16 cellular contexts compared by ENCODE assay signal in the genomic region with DNA sequence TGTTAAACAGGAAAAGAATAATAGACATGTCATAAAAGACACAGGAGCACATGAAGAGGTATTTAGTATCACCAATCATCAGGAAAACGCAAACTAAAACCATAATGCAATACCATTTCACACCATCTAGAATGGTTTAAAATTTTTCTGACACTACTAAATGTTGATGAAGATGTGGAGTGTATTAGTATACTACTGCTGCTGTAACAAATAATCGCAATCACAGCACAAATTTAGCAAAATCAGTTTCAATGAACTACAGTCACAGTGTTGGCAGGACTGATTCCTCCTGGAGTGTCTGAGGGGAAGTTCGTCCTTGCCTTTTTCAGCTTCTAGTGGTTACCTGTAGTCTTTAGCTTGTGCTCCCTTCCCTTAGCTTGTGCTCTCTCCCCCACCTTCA.
"Had no signal": no experiment of that assay in that cellular context is flagged by ENCODE, and none has a peak within 500 bp of the region (broad histone marks: within the 10 kb centered on the region; RNA-seq: fewer than 3 reads in every experiment).

No MANE protein-coding gene starts in this region.

- H3K27me3 Mint-ChIP-seq: memory B cell, progenitor cell of endocrine pancreas, type B pancreatic cell had no signal

- H3K4me3 Mint-ChIP-seq: memory B cell, neural progenitor cell, type B pancreatic cell had no signal

- H3K4me1 Mint-ChIP-seq: neural progenitor cell had no signal

- DNase-seq: activated gamma-delta T cell treated with Interleukin-2 at 50 U/mL for 16 hours; activated T-cell treated with anti-CD3 and anti-CD28 coated beads, Interleukin-2, amount 50 U/mL, for 48 hours; anterior cingulate cortex; brain microvascular endothelial cell; central memory CD4-positive, alpha-beta T cell; dorsolateral prefrontal cortex; foreskin keratinocyte; stimulated activated CD4-positive, alpha-beta T cell treated with anti-CD3 and anti-CD28 coated beads, Interleukin-12 subunit alpha, Interleukin-12 subunit beta, amount 100 ng/mL, for 4 hours; stimulated activated CD4-positive, alpha-beta T cell treated with anti-CD3 and anti-CD28 coated beads, Interleukin-2, amount 100 ng/mL, for 24 hours; stomach; T-helper 1 cell; T1000 had no signal

- ATAC-seq: foreskin keratinocyte had no signal

- H3K27ac Mint-ChIP-seq: memory B cell, neural progenitor cell, progenitor cell of endocrine pancreas, type B pancreatic cell had no signal
